In genomic region chr9:72030762-72031161, GRCh38 we compare ENCODE assay signal across 31 cellular contexts. TPM values are rescaled to one million over a fixed set of nuclear protein-coding genes. Genes with fewer than 3 reads are reported as not detected.
DNase-seq lines count a peak whose midpoint lies in the region; FAIRE-seq and TF ChIP-seq lines count a peak whose summit lies in the region.
"Had no signal": no experiment of that assay in that cellular context is flagged by ENCODE, and none has a peak within 500 bp of the region (broad histone marks: within the 10 kb centered on the region; RNA-seq: fewer than 3 reads in every experiment).

No MANE protein-coding gene starts in this region.

- H3K9ac ChIP-seq in endodermal cell (ENCODE audit: extremely low read depth, low read length, poor library complexity, severe bottlenecking): no peak overlapping the region
- H3K9ac ChIP-seq: BLaER1 had no signal

- H3K9me3 Mint-ChIP-seq in endodermal cell: no peaks in the 10 kb centered on the region
- H3K9me3 Mint-ChIP-seq: CD4-positive, CD25-positive, alpha-beta regulatory T cell had no signal

- no peaks in the 10 kb centered on the region for H3K27me3 Mint-ChIP-seq in endodermal cell (ENCODE audit: insufficient read depth)

- H3K27ac ChIP-seq in endodermal cell (ENCODE audit: low read depth, low read length): no peak overlapping the region
- peak overlapping the region; percentile 12 to 65 for H3K27ac ChIP-seq in small intestine (ENCODE audit: low read depth in 1 of 2, low read length in 1 of 2)
- no peak overlapping the region for H3K27ac ChIP-seq in right atrium auricular region
- H3K27ac ChIP-seq: BLaER1 had no signal

- TF ChIP-seq CTCF in endodermal cell (conservative IDR thresholded peaks at IDR 0.05): no peak
- no peak for TF ChIP-seq CTCF in right atrium auricular region (IDR thresholded peaks at IDR 0.05)

- H3K36me3 ChIP-seq in endodermal cell (ENCODE audit: control insufficient read depth, insufficient read depth, low read length) (no peaks in the 10 kb centered on the region), small intestine (ENCODE audit: control insufficient read depth in 2 of 2, insufficient read depth in 2 of 2, low read length in 2 of 2) (no peaks in the 10 kb centered on the region), right atrium auricular region (no peaks in the 10 kb centered on the region)
- H3K36me3 ChIP-seq: BE2C, BLaER1 had no signal

- peaks cover 9% of the 10 kb centered on the region for H3K4me1 Mint-ChIP-seq in endodermal cell
- H3K4me1 Mint-ChIP-seq: CD14-positive monocyte; CD4-positive, alpha-beta memory T cell; CD4-positive, CD25-positive, alpha-beta regulatory T cell; CD8-positive, alpha-beta memory T cell had no signal

- H3K4me1 ChIP-seq in endodermal cell (ENCODE audit: control insufficient read depth, insufficient read depth, low read length) (no peaks in the 10 kb centered on the region), small intestine (ENCODE audit: control insufficient read depth in 2 of 2, insufficient read depth in 1 of 2, low read depth in 1 of 2, low read length in 1 of 2) (peaks cover 3 to 4% of the 10 kb centered on the region in 2 donors), right atrium auricular region (no peaks in the 10 kb centered on the region)
- H3K4me1 ChIP-seq: BE2C had no signal

- WGBS in endodermal cell (ENCODE audit: insufficient coverage in 1 of 2, insufficient read length in 1 of 2), 2 experiments: 88% methylated on average over 2 of the region's 2 CpGs; no CpG with 5 or more reads in 1 of the 2 experiments
- WGBS in small intestine, 3 donors: 9 to 64% (median 33%) methylated on average over 2 of the region's 2 CpGs

- H3K27ac Mint-ChIP-seq in endodermal cell: no peak overlapping the region
- H3K27ac Mint-ChIP-seq: CD14-positive monocyte; CD4-positive, alpha-beta memory T cell; CD4-positive, CD25-positive, alpha-beta regulatory T cell had no signal

- no peaks in the 10 kb centered on the region for H3K36me3 Mint-ChIP-seq in endodermal cell (ENCODE audit: low read depth)
- H3K36me3 Mint-ChIP-seq: CD14-positive monocyte; CD4-positive, alpha-beta memory T cell; CD4-positive, CD25-positive, alpha-beta regulatory T cell; CD8-positive, alpha-beta memory T cell had no signal

- no peaks in the 10 kb centered on the region for H3K27me3 ChIP-seq in endodermal cell (ENCODE audit: control insufficient read depth, insufficient read depth, low read length, poor library complexity, severe bottlenecking)
- H3K27me3 ChIP-seq in small intestine (ENCODE audit: control insufficient read depth in 2 of 2, insufficient read depth in 2 of 2, low read length in 2 of 2): peaks cover 0 to 1% of the 10 kb centered on the region in 2 donors
- no peaks in the 10 kb centered on the region for H3K27me3 ChIP-seq in right atrium auricular region
- H3K27me3 ChIP-seq: BE2C, BLaER1 had no signal

- FAIRE-seq in RCC 7860 (lab: Jason Lieb, UNC): no peak
- FAIRE-seq in small intestine (lab: Jason Lieb, UNC): peak; percentile 5
- FAIRE-seq: A204.1, GM12878, GM12892, GM18507, GM19239 had no signal

- peak; percentile 1 for DNase-seq in RCC 7860 (ENCODE audit: low spot score)
- no peak for DNase-seq in endodermal cell
- DNase-seq in small intestine: peak; percentile 91
- no peak for DNase-seq in right atrium auricular region (ENCODE audit: low spot score)
- DNase-seq in NCI-H1436 (lab: John Stamatoyannopoulos, UW): no peak
- DNase-seq: 8988T; ACHN; BE2C; C1 segment of cervical spinal cord; CD4-positive, alpha-beta memory T cell; CD4-positive, CD25-positive, alpha-beta regulatory T cell; CD8-positive, alpha-beta memory T cell; COR-L47; DMS 273 treated with DMSO at 0.1 percent for 48 hours; DMS153; DMS53; DMS79; DND-41; EL; GDM1 had no signal

- H3K4me3 ChIP-seq in endodermal cell (ENCODE audit: low read length) (peak overlapping the region; percentile 14), small intestine (ENCODE audit: low read depth in 1 of 2, low read length in 2 of 2) (no peak overlapping the region), right atrium auricular region (no peak overlapping the region)
- H3K4me3 ChIP-seq: BLaER1, GM12878 had no signal

- no peak overlapping the region for H3K4me3 Mint-ChIP-seq in endodermal cell
- H3K4me3 Mint-ChIP-seq: CD14-positive monocyte; CD4-positive, alpha-beta memory T cell; CD4-positive, CD25-positive, alpha-beta regulatory T cell; CD8-positive, alpha-beta memory T cell had no signal

- H3K9me3 ChIP-seq in endodermal cell (ENCODE audit: control insufficient read depth, low read length) (peaks cover 5% of the 10 kb centered on the region), small intestine (ENCODE audit: control insufficient read depth, low read depth) (no peaks in the 10 kb centered on the region), right atrium auricular region (no peaks in the 10 kb centered on the region)
- H3K9me3 ChIP-seq: BE2C, BLaER1 had no signal

RNA-seq across cellular contexts. Expression of gene C9orf57, which starts 29.7 kb away (rescaled TPM):
- not detected for total RNA-seq in endodermal cell
- not detected for polyA plus RNA-seq in endodermal cell (2013, experiment 1 of 2)
- not detected for polyA plus RNA-seq in endodermal cell (2013, experiment 2 of 2)
- polyA plus RNA-seq in small intestine: not detected
- total RNA-seq in right atrium auricular region: not detected
- total RNA-seq: A673; CD4-positive, alpha-beta memory T cell; CD4-positive, CD25-positive, alpha-beta regulatory T cell; CD8-positive, alpha-beta memory T cell; Daoy; G401; GM12878 had no signal
- polyA plus RNA-seq: AG04450; CD14-positive monocyte; CD4-positive, alpha-beta memory T cell; CD4-positive, CD25-positive, alpha-beta regulatory T cell; CD8-positive, alpha-beta memory T cell had no signal

Comparison
In these comparisons a context has a peak if more than half of its experiments do, and no peak if none do; other contexts are left out.
1. DNase-seq: peak in RCC 7860 (single experiment) and small intestine (single experiment); none in endodermal cell (single experiment), right atrium auricular region (single experiment) and NCI-H1436 (single experiment).
2. H3K27ac ChIP-seq: peak in small intestine (2 of 2); none in endodermal cell (single experiment) and right atrium auricular region (0 of 2).